Comparison of ENCODE assay signal across 17 cellular contexts in the genomic region with DNA sequence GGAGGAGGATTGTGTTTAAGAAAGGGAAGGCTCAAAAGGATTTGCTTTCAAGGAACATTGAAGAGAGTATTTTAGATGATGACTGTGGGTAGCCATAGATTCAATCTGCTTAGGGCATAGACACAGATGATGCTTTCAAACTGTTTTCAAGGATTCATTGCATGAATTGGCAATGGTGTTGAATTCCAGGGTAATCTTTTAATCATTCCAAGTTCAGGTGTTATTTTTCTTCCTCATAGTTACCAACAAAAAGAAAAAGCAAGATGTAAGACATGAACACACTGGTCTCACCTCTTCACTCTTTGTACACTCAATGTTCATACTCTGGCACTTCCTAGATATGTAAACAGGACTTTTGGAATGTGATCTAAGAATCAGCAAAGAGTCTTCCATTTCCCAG.
DNase-seq lines count a peak whose midpoint lies in the region; ATAC-seq, FAIRE-seq and TF ChIP-seq lines count a peak whose summit lies in the region.
"Had no signal": no experiment of that assay in that cellular context is flagged by ENCODE, and none has a peak within 500 bp of the region (broad histone marks: within the 10 kb centered on the region; RNA-seq: fewer than 3 reads in every experiment).

No MANE protein-coding gene starts in this region.

- DNase-seq in A549 (ENCODE audit: low read depth in 1 of 2, low spot score in 1 of 2) (no peak), NCI-H226 (peak; percentile 2), brain pericyte (ENCODE audit: low read depth, low spot score) (peak; percentile 15), osteoblast (ENCODE audit: insufficient read length, low spot score, missing footprints) (no peak), body of pancreas (no peak), A673 (ENCODE audit: low spot score) (no peak)
- DNase-seq: C1 segment of cervical spinal cord; Calu3; CD4-positive, alpha-beta T cell; DMS79 treated with DMSO at 0.1 percent for 48 hours had no signal

- no TSS peak for BruUV-seq in A673 (replicated peaks; lab: Mats Ljungman, UMichigan)

- H3K4me2 ChIP-seq in A549 = peak overlapping the region; percentile 32; the same call in 2 of the 3 replicates
- peak overlapping the region; percentile 30 for H3K4me2 ChIP-seq in osteoblast (ENCODE audit: insufficient read depth, low read length)

- H3K9me3 ChIP-seq in A549 = no peaks in the 10 kb centered on the region
- H3K9me3 ChIP-seq in osteoblast (ENCODE audit: low read depth, low read length) = no peaks in the 10 kb centered on the region
- H3K9me3 ChIP-seq in body of pancreas = no peaks in the 10 kb centered on the region
- H3K9me3 ChIP-seq in A673 (ENCODE audit: low read depth, low read length, poor library complexity, severe bottlenecking) = no peaks in the 10 kb centered on the region

- H2AFZ ChIP-seq in osteoblast (ENCODE audit: low read length) = no peak overlapping the region

- intact Hi-C loops in body of pancreas (cut with DNase I) = no loop called here
- intact Hi-C loops in A673 (cut with micrococcal nuclease; ENCODE audit: unreplicated experiment) = no loop called here

- TF ChIP-seq EP300 in A549 (IDR thresholded peaks at IDR 0.05) = no peak

- TF ChIP-seq POLR2A in A549 (IDR thresholded peaks at IDR 0.05; ENCODE audit: low read length) (no peak), body of pancreas (IDR thresholded peaks at IDR 0.05) (no peak)

- no peaks in the 10 kb centered on the region for H4K20me1 ChIP-seq in osteoblast (ENCODE audit: insufficient read depth, low read length)

- no peaks in the 10 kb centered on the region for H3K79me2 ChIP-seq in osteoblast (ENCODE audit: insufficient read depth, low read length)

- POLR2A ChIA-PET in A549 (lab: Yijun Ruan, JAX) = no interaction called here
- POLR2A ChIA-PET in A673 (lab: Charles Lee; ENCODE audit: low non-redundant PET) = no interaction called here

- H3K36me3 ChIP-seq in osteoblast (ENCODE audit: insufficient read depth, low read length) (no peaks in the 10 kb centered on the region), body of pancreas (replicated peaks in 1 of 2; ENCODE audit: insufficient read depth in 1 of 2, low read depth in 2 of 2) (no peaks in the 10 kb centered on the region), A673 (ENCODE audit: insufficient read depth, low read length, poor library complexity, severe bottlenecking) (no peaks in the 10 kb centered on the region)

- CTCF ChIA-PET in A549 (lab: Yijun Ruan, JAX) (no interaction called here), A673 (lab: Charles Lee) (no interaction called here)

- H3K27ac ChIP-seq in A549 (no peak overlapping the region), osteoblast (ENCODE audit: low read depth, low read length) (peak overlapping the region; percentile 57), body of pancreas (no peak overlapping the region), A673 (ENCODE audit: low read depth, low read length, poor library complexity, severe bottlenecking) (no peak overlapping the region)
- H3K27ac ChIP-seq: 22Rv1 had no signal

- TF ChIP-seq CTCF in A549 (IDR thresholded peaks at IDR 0.05) (no peak), osteoblast (IDR thresholded peaks at IDR 0.05; ENCODE audit: extremely low read depth, low read depth, low read length) (no peak), body of pancreas (IDR thresholded peaks at IDR 0.05) (no peak), A673 (conservative IDR thresholded peaks at IDR 0.05; ENCODE audit: low read depth, low read length) (no peak)

- no peak for TF ChIP-seq RAD21 in A549 (conservative IDR thresholded peaks at IDR 0.05 in 1 of 2, IDR thresholded peaks at IDR 0.05 in 1 of 2)

- H3K4me3 ChIP-seq in A549 = no peak overlapping the region
- peak overlapping the region; percentile 11 for H3K4me3 ChIP-seq in osteoblast (ENCODE audit: insufficient read depth, low read length)
- H3K4me3 ChIP-seq in body of pancreas = no peak overlapping the region
- no peak overlapping the region for H3K4me3 ChIP-seq in A673 (ENCODE audit: low read depth, low read length, poor library complexity, severe bottlenecking)

- H3K4me1 ChIP-seq in A549 (peaks cover 13% of the 10 kb centered on the region), osteoblast (ENCODE audit: insufficient read depth, low read length) (peaks cover 18% of the 10 kb centered on the region), body of pancreas (no peaks in the 10 kb centered on the region), A673 (ENCODE audit: insufficient read depth, low read length, poor library complexity, severe bottlenecking) (no peaks in the 10 kb centered on the region)

- FAIRE-seq in A549 (lab: Jason Lieb, UNC) = no peak
- FAIRE-seq: G401.6, GM12892, H54 had no signal

- H3K27me3 ChIP-seq in osteoblast (ENCODE audit: insufficient read depth, low read length) = peaks cover 5% of the 10 kb centered on the region
- H3K27me3 ChIP-seq in body of pancreas = no peaks in the 10 kb centered on the region
- no peaks in the 10 kb centered on the region for H3K27me3 ChIP-seq in A673 (replicated peaks; ENCODE audit: insufficient read depth, low read depth, low read length, poor library complexity)

- ATAC-seq in A549 (no peak; a peak in 1 of 6 replicates), body of pancreas (no peak), GM19351 (IDR thresholded peaks at IDR 0.05; ENCODE audit: unreplicated experiment) (no peak), GM21717 (IDR thresholded peaks at IDR 0.05; ENCODE audit: unreplicated experiment) (no peak)
- ATAC-seq: HCT116 had no signal

TF ChIP-seq in A549, 52 proteins besides CTCF, POLR2A, EP300 and RAD21:
- no peak for TF ChIP-seq ZNF302 (CRISPR knock-in tag; IDR thresholded peaks at IDR 0.05)
- no peak for TF ChIP-seq FOXS1 (CRISPR knock-in tag; IDR thresholded peaks at IDR 0.05)

Comparison
In these comparisons a context has a peak if more than half of its experiments do, and no peak if none do; other contexts are left out.
1. DNase-seq: peak in NCI-H226 (single experiment) and brain pericyte (single experiment); none in A549 (0 of 2), osteoblast (single experiment), body of pancreas (0 of 4) and A673 (single experiment).